Comparison of ENCODE assay signal across 20 cellular contexts in the genomic region with DNA sequence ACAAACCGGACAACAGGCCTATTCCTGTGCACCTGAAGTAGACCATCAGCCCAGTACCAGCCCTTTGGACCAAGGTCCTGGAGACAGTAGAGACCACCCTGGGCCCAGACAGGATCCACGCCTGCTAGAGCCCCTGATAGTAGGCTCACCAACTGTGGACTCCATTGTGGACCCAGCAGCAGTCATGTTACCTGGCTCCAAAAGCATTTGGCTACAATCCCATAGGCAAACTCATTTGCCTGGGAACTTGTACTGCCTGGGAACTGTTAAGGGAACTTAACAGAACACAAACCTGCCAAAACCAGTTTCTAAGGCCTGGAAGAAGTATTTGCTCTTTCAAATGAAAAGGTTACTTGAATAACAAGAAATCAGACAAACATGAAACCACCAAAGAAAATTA. TPM values are rescaled to one million over a fixed set of nuclear protein-coding genes. Genes with fewer than 3 reads are reported as not detected.
DNase-seq lines count a peak whose midpoint lies in the region; ATAC-seq and TF ChIP-seq lines count a peak whose summit lies in the region.
"Had no signal": no experiment of that assay in that cellular context is flagged by ENCODE, and none has a peak within 500 bp of the region (broad histone marks: within the 10 kb centered on the region; RNA-seq: fewer than 3 reads in every experiment).

No MANE protein-coding gene starts in this region.

- CTCF ChIA-PET in mammary epithelial cell (lab: Charles Lee; ENCODE audit: low non-redundant PET): no interaction called here

- H2AFZ ChIP-seq in mammary epithelial cell (ENCODE audit: low read depth, low read length): no peak overlapping the region

- H3K4me2 ChIP-seq in mammary epithelial cell (ENCODE audit: insufficient read depth, low read depth, low read length): no peak overlapping the region
- H3K4me2 ChIP-seq: A549, KMS-11 had no signal

- 100% methylated on average over 1 of the region's 2 CpGs for WGBS in mammary epithelial cell (ENCODE audit: low coverage, missing lambda C conversion rate)
- 40 to 72% methylated on average over 1 to 2 of the region's 2 CpGs for WGBS in body of pancreas, 2 donors

- DNase-seq in T47D (ENCODE audit: low read depth in 1 of 2, low spot score in 1 of 2) (peak; percentile 9 to 90), mammary epithelial cell (no peak), body of pancreas (peak; percentile 26 to 54 (median 46)), lower lobe of right lung (no peak), tibial artery (no peak), uterus (no peak), BE2C (no peak), HFFc6 (no peak)
- DNase-seq: IMR-90, NCI-H1694 treated with DMSO at 0.1 percent for 48 hours, NCI-H2107, NCI-H226, NCI-H774, Peyer's patch had no signal

- peak; percentile 77 for ATAC-seq in body of pancreas
- ATAC-seq in lower lobe of right lung: peak; percentile 57 to 84
- ATAC-seq: A549 had no signal

- H3K4me3 ChIP-seq in mammary epithelial cell (replicated peaks in 1 of 3; ENCODE audit: insufficient read depth in 1 of 3, low read depth in 2 of 3, low read length in 3 of 3): no peak overlapping the region
- no peak overlapping the region for H3K4me3 ChIP-seq in body of pancreas
- H3K4me3 ChIP-seq in lower lobe of right lung: no peak overlapping the region
- no peak overlapping the region for H3K4me3 ChIP-seq in tibial artery
- H3K4me3 ChIP-seq in uterus: no peak overlapping the region
- H3K4me3 ChIP-seq in BE2C (ENCODE audit: low read depth, low read length): no peak overlapping the region
- H3K4me3 ChIP-seq: A549, Peyer's patch, SJSA1 had no signal

- H3K79me2 ChIP-seq in mammary epithelial cell (ENCODE audit: insufficient read depth, low read length): no peaks in the 10 kb centered on the region

- no peaks in the 10 kb centered on the region for H3K4me1 Mint-ChIP-seq in HFFc6 (ENCODE audit: low read depth)
- H3K4me1 Mint-ChIP-seq: B cell; CD4-positive, CD25-positive, alpha-beta regulatory T cell had no signal

- TF ChIP-seq POLR2A in body of pancreas (IDR thresholded peaks at IDR 0.05) (no peak), uterus (IDR thresholded peaks at IDR 0.05) (no peak)

- H3K36me3 Mint-ChIP-seq in HFFc6 (ENCODE audit: low read depth): no peaks in the 10 kb centered on the region
- H3K36me3 Mint-ChIP-seq: CD4-positive, CD25-positive, alpha-beta regulatory T cell had no signal

- H3K27ac ChIP-seq in mammary epithelial cell (ENCODE audit: insufficient read depth, low read depth, low read length) (no peak overlapping the region), body of pancreas (peak overlapping the region in 3 of 4 donors; percentile 31 to 60 (median 43)), lower lobe of right lung (no peak overlapping the region), tibial artery (peak overlapping the region; percentile 68 to 70), uterus (no peak overlapping the region)
- H3K27ac ChIP-seq: A549, KMS-11, Peyer's patch, SJSA1 had no signal

- H3K27me3 ChIP-seq in mammary epithelial cell (ENCODE audit: insufficient read depth, low read length) (no peaks in the 10 kb centered on the region), body of pancreas (peaks cover 0 to 5% of the 10 kb centered on the region in 2 donors), lower lobe of right lung (ENCODE audit: low read depth) (no peaks in the 10 kb centered on the region), tibial artery (no peaks in the 10 kb centered on the region), uterus (no peaks in the 10 kb centered on the region), BE2C (no peaks in the 10 kb centered on the region; the same call in 1 of the 2 replicates)
- H3K27me3 ChIP-seq: Peyer's patch, SJSA1 had no signal

- H3K36me3 ChIP-seq in mammary epithelial cell (ENCODE audit: insufficient read depth, low read length): no peaks in the 10 kb centered on the region
- H3K36me3 ChIP-seq in body of pancreas (replicated peaks in 1 of 2; ENCODE audit: insufficient read depth in 1 of 2, low read depth in 2 of 2): no peaks in the 10 kb centered on the region
- no peaks in the 10 kb centered on the region for H3K36me3 ChIP-seq in lower lobe of right lung
- no peaks in the 10 kb centered on the region for H3K36me3 ChIP-seq in tibial artery
- H3K36me3 ChIP-seq in uterus: no peaks in the 10 kb centered on the region
- no peaks in the 10 kb centered on the region for H3K36me3 ChIP-seq in BE2C
- H3K36me3 ChIP-seq: Peyer's patch, SJSA1 had no signal

- no TSS peak for BruUV-seq in mammary epithelial cell (replicated peaks; lab: Mats Ljungman, UMichigan)

- TF ChIP-seq CTCF in mammary epithelial cell (conservative IDR thresholded peaks at IDR 0.05 in 1 of 2, IDR thresholded peaks at IDR 0.05 in 1 of 2; ENCODE audit: extremely low read depth in 1 of 2, insufficient read depth in 1 of 2, low read depth in 1 of 2, low read length in 2 of 2) (no peak), body of pancreas (IDR thresholded peaks at IDR 0.05) (no peak), lower lobe of right lung (IDR thresholded peaks at IDR 0.05) (no peak), tibial artery (IDR thresholded peaks at IDR 0.05) (no peak), uterus (IDR thresholded peaks at IDR 0.05) (no peak), BE2C (IDR thresholded peaks at IDR 0.05; ENCODE audit: low read depth, low read length) (no peak), HFFc6 (IDR thresholded peaks at IDR 0.05) (no peak)

- H3K9me3 ChIP-seq in mammary epithelial cell (replicated peaks; ENCODE audit: insufficient read depth, low read length): no peaks in the 10 kb centered on the region
- H3K9me3 ChIP-seq in body of pancreas: no peaks in the 10 kb centered on the region
- no peaks in the 10 kb centered on the region for H3K9me3 ChIP-seq in lower lobe of right lung
- H3K9me3 ChIP-seq in tibial artery: peaks cover 0 to 13% (median 0%) of the 10 kb centered on the region in 3 donors
- no peaks in the 10 kb centered on the region for H3K9me3 ChIP-seq in uterus
- no peaks in the 10 kb centered on the region for H3K9me3 ChIP-seq in BE2C
- H3K9me3 ChIP-seq: A549, Peyer's patch, SJSA1 had no signal

- H3K4me1 ChIP-seq in mammary epithelial cell (ENCODE audit: insufficient read depth, low read length) (no peaks in the 10 kb centered on the region), body of pancreas (peaks cover 24% of the 10 kb centered on the region), lower lobe of right lung (no peaks in the 10 kb centered on the region), tibial artery (peaks cover 0 to 42% (median 7%) of the 10 kb centered on the region in 4 donors), uterus (no peaks in the 10 kb centered on the region), BE2C (no peaks in the 10 kb centered on the region)
- H3K4me1 ChIP-seq: A549, Peyer's patch, SJSA1 had no signal

- intact Hi-C loops in mammary epithelial cell (cut with micrococcal nuclease) (loop anchor here (5.0 kb wide), 1 partner anchor 800 kb away; no protein-coding TSS in a partner anchor), body of pancreas (cut with DNase I) (no loop called here), lower lobe of right lung (cut with DNase I) (no loop called here), tibial artery (cut with DNase I; ENCODE audit: low total_unique reads) (no loop called here), uterus (cut with DNase I; ENCODE audit: low total_unique reads) (no loop called here)

- no peaks in the 10 kb centered on the region for H3K9me3 Mint-ChIP-seq in HFFc6

- H3K4me3 Mint-ChIP-seq in HFFc6: no peak overlapping the region
- H3K4me3 Mint-ChIP-seq: B cell; CD4-positive, CD25-positive, alpha-beta regulatory T cell had no signal

- dilution Hi-C loops in mammary epithelial cell (cut with HindIII; ENCODE audit: low sequenced_read_pairs): no loop called here

- no peaks in the 10 kb centered on the region for H4K20me1 ChIP-seq in mammary epithelial cell (ENCODE audit: insufficient read depth, low read length)

- peaks cover 5% of the 10 kb centered on the region for H3K27me3 Mint-ChIP-seq in HFFc6 (ENCODE audit: insufficient read depth)
- H3K27me3 Mint-ChIP-seq: B cell had no signal

- H3K27ac Mint-ChIP-seq in HFFc6: no peak overlapping the region
- H3K27ac Mint-ChIP-seq: B cell; CD4-positive, CD25-positive, alpha-beta regulatory T cell had no signal

- in situ Hi-C loops in T47D (cut with HindIII; ENCODE audit: low pct_unique_long_range_greater_than_20kb, low sequenced_read_pairs) (no loop called here), mammary epithelial cell (cut with MboI; ENCODE audit: low sequenced_read_pairs in 2 of 2) (loop anchor here (25.0 kb wide), 1 partner anchor 795 kb away; no protein-coding TSS in a partner anchor)

- no peak overlapping the region for H3K9ac ChIP-seq in mammary epithelial cell (ENCODE audit: insufficient read depth, low read length)
- H3K9ac ChIP-seq: KMS-11 had no signal

RNA-seq across cellular contexts. Expression of gene ACSM1, which starts 10.0 kb away (rescaled TPM):
- total RNA-seq in mammary epithelial cell (under 1 TPM; 0.33 to 0.35 TPM), body of pancreas (1 to 10 TPM in 1 of 2 donors, not detected in 1; 4.9 TPM), lower lobe of right lung (0.53 TPM), uterus (1 to 10 TPM in 2 of 4 donors, under 1 TPM in 2; 0.14 to 4.7 (median 1.9) TPM)
- polyA plus RNA-seq in mammary epithelial cell: 0.69 TPM
- not detected for polyA minus RNA-seq in mammary epithelial cell
- not detected for polyA plus RNA-seq in BE2C (2012; ENCODE audit: insufficient read depth, insufficient read length, low read depth)
- not detected for total RNA-seq in HFFc6 (2021; fragmentation: NEBNext Ultra II Directional; extraction: Animal tissue kit (Norgen Biotek cat#: 25700))
- total RNA-seq: CD4-positive, CD25-positive, alpha-beta regulatory T cell; IMR-90; OCI-LY7; Peyer's patch; SJSA1 had no signal
- polyA plus RNA-seq: A549, IMR-90 had no signal

RNA-seq across cellular contexts. Expression of gene THUMPD1, which starts 34.2 kb away (rescaled TPM):
- total RNA-seq in mammary epithelial cell (10 to 100 TPM; 28.3 to 78.3 TPM), body of pancreas (10 to 100 TPM; 25.1 to 34.8 TPM), lower lobe of right lung (41.3 TPM), uterus (100 to 1,000 TPM in 1 of 4 donors, 10 to 100 TPM in 3; 37.6 to 139 (median 50.2) TPM)
- 32.2 TPM for polyA plus RNA-seq in mammary epithelial cell
- 15.7 TPM for polyA minus RNA-seq in mammary epithelial cell
- polyA plus RNA-seq in BE2C (2012; ENCODE audit: insufficient read depth, insufficient read length, low read depth): 43.0 TPM
- 10 to 100 TPM; 21.9 to 26.1 (median 24.3) TPM for total RNA-seq in HFFc6 (2021; fragmentation: NEBNext Ultra II Directional; extraction: Animal tissue kit (Norgen Biotek cat#: 25700))

RNA-seq across cellular contexts. Expression of gene ACSM3, which starts 56.4 kb away (rescaled TPM):
- total RNA-seq in mammary epithelial cell (1 to 10 TPM; 1.1 to 1.5 TPM), body of pancreas (10 to 100 TPM; 65.9 to 89.2 TPM), lower lobe of right lung (25.2 TPM), uterus (100 to 1,000 TPM in 2 of 4 donors, 10 to 100 TPM in 2; 18.7 to 365 (median 175) TPM)
- polyA plus RNA-seq in mammary epithelial cell: 0.39 TPM
- polyA minus RNA-seq in mammary epithelial cell: not detected
- 1.2 TPM for polyA plus RNA-seq in BE2C (2012; ENCODE audit: insufficient read depth, insufficient read length, low read depth)
- total RNA-seq in HFFc6 (2021; fragmentation: NEBNext Ultra II Directional; extraction: Animal tissue kit (Norgen Biotek cat#: 25700)): under 1 TPM in 5 of 6 experiments, not detected in 1; 0.12 to 0.48 (median 0.21) TPM

Comparison
In these comparisons a context has a peak if more than half of its experiments do, and no peak if none do; other contexts are left out.
1. DNase-seq: peak in T47D (2 of 2) and body of pancreas (4 of 4); none in mammary epithelial cell (single experiment), lower lobe of right lung (single experiment), tibial artery (0 of 2), uterus (0 of 2), BE2C (single experiment) and HFFc6 (single experiment).
2. H3K27ac ChIP-seq: peak in body of pancreas (3 of 4) and tibial artery (2 of 2); none in mammary epithelial cell (single experiment), lower lobe of right lung (single experiment) and uterus (0 of 2).
3. RNA of gene ACSM3, which starts 56.4 kb away (total RNA-seq): 18.7 to 365 TPM in uterus, 65.9 to 89.2 TPM in body of pancreas and 25.2 TPM in lower lobe of right lung (single experiment); 1.1 to 1.5 TPM in mammary epithelial cell and 0.12 to 0.48 TPM in HFFc6; every median in the first group is over 4 times any median in the second.